In the genomic region with DNA sequence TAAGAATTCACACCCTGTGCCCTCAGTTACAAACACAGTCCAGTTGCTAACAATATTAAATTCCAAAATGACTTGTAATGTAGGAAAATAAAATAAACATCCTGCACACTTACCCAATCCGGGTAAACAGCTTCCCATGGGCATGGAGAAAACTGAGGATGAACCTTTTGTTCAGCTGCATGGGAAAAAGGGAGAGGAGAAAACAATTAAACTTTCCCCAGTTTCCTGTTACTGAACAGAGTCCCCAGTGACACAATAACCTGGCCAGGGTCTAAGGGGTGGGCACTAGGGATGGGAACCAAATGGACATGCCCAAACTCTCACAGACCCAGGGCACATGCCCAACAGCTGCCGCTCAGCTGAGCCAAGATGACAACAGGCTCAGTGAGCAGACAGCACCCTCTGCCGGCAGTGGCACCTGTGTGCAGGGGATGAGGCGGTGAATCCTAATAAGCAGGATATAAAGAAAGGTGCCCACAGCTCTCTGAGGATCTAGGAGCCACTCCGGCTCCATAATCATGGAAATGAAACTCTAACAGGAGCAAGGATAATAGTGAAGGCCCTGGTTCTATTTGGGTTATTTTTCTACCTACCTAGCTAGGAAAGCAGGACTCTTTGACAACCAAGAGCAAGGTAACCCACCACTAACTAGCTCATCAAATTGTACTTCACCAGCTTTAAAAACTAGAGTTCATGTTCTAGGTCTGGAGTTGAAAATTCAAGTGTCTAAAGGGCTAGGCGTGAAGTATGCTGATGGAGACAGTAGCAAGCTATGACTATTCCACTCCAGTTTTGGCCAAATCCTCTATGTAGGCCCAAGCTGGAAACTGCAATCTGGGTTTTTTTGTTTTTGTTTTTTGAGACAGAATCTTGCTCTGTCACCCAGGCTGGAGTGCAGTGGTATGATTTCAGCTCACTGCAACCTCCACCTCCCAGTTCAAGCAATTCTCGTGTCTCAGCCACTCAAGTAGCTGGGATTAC, we compare ENCODE assay signal across 1 cellular context.
TF ChIP-seq lines count a peak whose summit lies in the region.

No MANE protein-coding gene starts in this region.

TF ChIP-seq in GM23338, 12 proteins besides CTCF, POLR2A, EP300 and RAD21 (continued from another document):
- TF ChIP-seq, protein P1, sequence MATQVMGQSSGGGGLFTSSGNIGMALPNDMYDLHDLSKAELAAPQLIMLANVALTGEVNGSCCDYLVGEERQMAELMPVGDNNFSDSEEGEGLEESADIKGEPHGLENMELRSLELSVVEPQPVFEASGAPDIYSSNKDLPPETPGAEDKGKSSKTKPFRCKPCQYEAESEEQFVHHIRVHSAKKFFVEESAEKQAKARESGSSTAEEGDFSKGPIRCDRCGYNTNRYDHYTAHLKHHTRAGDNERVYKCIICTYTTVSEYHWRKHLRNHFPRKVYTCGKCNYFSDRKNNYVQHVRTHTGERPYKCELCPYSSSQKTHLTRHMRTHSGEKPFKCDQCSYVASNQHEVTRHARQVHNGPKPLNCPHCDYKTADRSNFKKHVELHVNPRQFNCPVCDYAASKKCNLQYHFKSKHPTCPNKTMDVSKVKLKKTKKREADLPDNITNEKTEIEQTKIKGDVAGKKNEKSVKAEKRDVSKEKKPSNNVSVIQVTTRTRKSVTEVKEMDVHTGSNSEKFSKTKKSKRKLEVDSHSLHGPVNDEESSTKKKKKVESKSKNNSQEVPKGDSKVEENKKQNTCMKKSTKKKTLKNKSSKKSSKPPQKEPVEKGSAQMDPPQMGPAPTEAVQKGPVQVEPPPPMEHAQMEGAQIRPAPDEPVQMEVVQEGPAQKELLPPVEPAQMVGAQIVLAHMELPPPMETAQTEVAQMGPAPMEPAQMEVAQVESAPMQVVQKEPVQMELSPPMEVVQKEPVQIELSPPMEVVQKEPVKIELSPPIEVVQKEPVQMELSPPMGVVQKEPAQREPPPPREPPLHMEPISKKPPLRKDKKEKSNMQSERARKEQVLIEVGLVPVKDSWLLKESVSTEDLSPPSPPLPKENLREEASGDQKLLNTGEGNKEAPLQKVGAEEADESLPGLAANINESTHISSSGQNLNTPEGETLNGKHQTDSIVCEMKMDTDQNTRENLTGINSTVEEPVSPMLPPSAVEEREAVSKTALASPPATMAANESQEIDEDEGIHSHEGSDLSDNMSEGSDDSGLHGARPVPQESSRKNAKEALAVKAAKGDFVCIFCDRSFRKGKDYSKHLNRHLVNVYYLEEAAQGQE (IDR thresholded peaks at IDR 0.05; ENCODE audit: unreplicated experiment), result no peak
- TF ChIP-seq EZH2 (IDR thresholded peaks at IDR 0.05; ENCODE audit: low read depth, unreplicated experiment), result no peak
- no peak for TF ChIP-seq JUNB (IDR thresholded peaks at IDR 0.05; ENCODE audit: unreplicated experiment)
- TF ChIP-seq, protein P2, sequence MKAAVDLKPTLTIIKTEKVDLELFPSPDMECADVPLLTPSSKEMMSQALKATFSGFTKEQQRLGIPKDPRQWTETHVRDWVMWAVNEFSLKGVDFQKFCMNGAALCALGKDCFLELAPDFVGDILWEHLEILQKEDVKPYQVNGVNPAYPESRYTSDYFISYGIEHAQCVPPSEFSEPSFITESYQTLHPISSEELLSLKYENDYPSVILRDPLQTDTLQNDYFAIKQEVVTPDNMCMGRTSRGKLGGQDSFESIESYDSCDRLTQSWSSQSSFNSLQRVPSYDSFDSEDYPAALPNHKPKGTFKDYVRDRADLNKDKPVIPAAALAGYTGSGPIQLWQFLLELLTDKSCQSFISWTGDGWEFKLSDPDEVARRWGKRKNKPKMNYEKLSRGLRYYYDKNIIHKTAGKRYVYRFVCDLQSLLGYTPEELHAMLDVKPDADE (IDR thresholded peaks at IDR 0.05), result no peak
- TF ChIP-seq EZH2phosphoT487 (IDR thresholded peaks at IDR 0.05; ENCODE audit: unreplicated experiment), result no peak
- no peak for TF ChIP-seq ZNF114 (CRISPR knock-in tag; IDR thresholded peaks at IDR 0.05)
- TF ChIP-seq NANOG (IDR thresholded peaks at IDR 0.05; ENCODE audit: borderline replicate concordance), result no peak
